ENCODE assay signal across 24 cellular contexts in genomic region chr3:132592211-132592610, GRCh38. TPM values are rescaled to one million over a fixed set of nuclear protein-coding genes. Genes with fewer than 3 reads are reported as not detected.
DNase-seq lines count a peak whose midpoint lies in the region; ATAC-seq, FAIRE-seq and TF ChIP-seq lines count a peak whose summit lies in the region.
"Had no signal": no experiment of that assay in that cellular context is flagged by ENCODE, and none has a peak within 500 bp of the region (broad histone marks: within the 10 kb centered on the region; RNA-seq: fewer than 3 reads in every experiment).

No MANE protein-coding gene starts in this region.

- peaks cover 3% of the 10 kb centered on the region for H3K9me3 Mint-ChIP-seq in CD8-positive, alpha-beta T cell
- H3K9me3 Mint-ChIP-seq: H9 had no signal

- peak overlapping the region; percentile 24; the same call in 1 of the 2 replicates for H2BK120ac ChIP-seq in IMR-90 (ENCODE audit: low read depth, low read length)

- POLR2A ChIA-PET in IMR-90 (lab: Charles Lee; ENCODE audit: unreplicated experiment): no interaction called here
- POLR2A ChIA-PET in CD8-positive, alpha-beta T cell (lab: Charles Lee): no interaction called here

- no peak for TF ChIP-seq CTCF in D721Med (IDR thresholded peaks at IDR 0.05; ENCODE audit: insufficient read depth, missing control alignments)
- TF ChIP-seq CTCF in IMR-90 (conservative IDR thresholded peaks at IDR 0.05; ENCODE audit: low read depth, low read length): no peak
- TF ChIP-seq CTCF in fibroblast of the aortic adventitia (IDR thresholded peaks at IDR 0.05; ENCODE audit: insufficient read depth, low read length): no peak
- TF ChIP-seq CTCF in CD8-positive, alpha-beta T cell (IDR thresholded peaks at IDR 0.05): no peak
- TF ChIP-seq CTCF in foreskin keratinocyte (conservative IDR thresholded peaks at IDR 0.05): no peak

- peaks cover 8% of the 10 kb centered on the region for H3K9me1 ChIP-seq in IMR-90 (ENCODE audit: insufficient read depth, low read length)

- no peaks in the 10 kb centered on the region for H3K27me3 Mint-ChIP-seq in CD8-positive, alpha-beta T cell (ENCODE audit: low read depth)
- H3K27me3 Mint-ChIP-seq: CD4-positive, alpha-beta memory T cell had no signal

- no peak overlapping the region for H3K4me3 Mint-ChIP-seq in CD8-positive, alpha-beta T cell
- H3K4me3 Mint-ChIP-seq: CD4-positive, alpha-beta memory T cell; H9 had no signal

- peak; percentile 73 for FAIRE-seq in D721Med (lab: Jason Lieb, UNC)
- FAIRE-seq: GM12878, K562 had no signal

- H3K36me3 Mint-ChIP-seq in CD8-positive, alpha-beta T cell: peaks cover 67% of the 10 kb centered on the region

- no peaks in the 10 kb centered on the region for H3K36me3 ChIP-seq in IMR-90 (ENCODE audit: control insufficient read depth, insufficient read depth, low read length)
- H3K36me3 ChIP-seq in CD8-positive, alpha-beta T cell (ENCODE audit: insufficient read depth, low read length): no peaks in the 10 kb centered on the region
- H3K36me3 ChIP-seq: SJSA1 had no signal

- intact Hi-C loops in IMR-90 (cut with micrococcal nuclease): loop anchor here (5.0 kb wide), 1 partner anchor 50 kb away; no protein-coding TSS in a partner anchor
- intact Hi-C loops in CD8-positive, alpha-beta T cell (cut with DNase I, micrococcal nuclease): no loop called here

- peak overlapping the region; percentile 63; the same call in 1 of the 3 replicates for H2BK15ac ChIP-seq in IMR-90 (ENCODE audit: low read depth, low read length)

- peak overlapping the region; percentile 27; the same call in 1 of the 2 replicates for H2BK20ac ChIP-seq in IMR-90 (ENCODE audit: low read depth, low read length)

- no peak overlapping the region for H2AK5ac ChIP-seq in IMR-90 (ENCODE audit: low read depth, low read length)

- H3K27ac ChIP-seq in IMR-90 (ENCODE audit: insufficient read depth, low read length): peak overlapping the region; percentile 70; the same call in 1 of the 2 replicates
- H3K27ac ChIP-seq in CD8-positive, alpha-beta T cell (ENCODE audit: low read depth, low read length): no peak overlapping the region
- no peak overlapping the region for H3K27ac ChIP-seq in foreskin keratinocyte
- H3K27ac ChIP-seq: BLaER1 had no signal

- peaks cover 0 to 8% of the 10 kb centered on the region in 2 experiments; a peak in 2 of 4 replicates for H3K79me1 ChIP-seq in IMR-90 (ENCODE audit: low read depth in 1 of 2, low read length in 2 of 2)

- no TSS peak for BruUV-seq in IMR-90 (replicated peaks; lab: Mats Ljungman, UMichigan)

- H3K14ac ChIP-seq in IMR-90 (replicated peaks; ENCODE audit: low read depth, low read length): no peak overlapping the region

- H4K8ac ChIP-seq in IMR-90 (ENCODE audit: low read depth in 2 of 2, low read length in 2 of 2): peak overlapping the region in 1 of 2 experiments; percentile 9; a peak in 1 of 4 replicates

- H3K56ac ChIP-seq in IMR-90 (ENCODE audit: extremely low read depth, insufficient read depth, low read length): peak overlapping the region; percentile 30; the same call in 1 of the 2 replicates

- no peak overlapping the region; the same call in 1 of the 2 replicates for H4K5ac ChIP-seq in IMR-90 (ENCODE audit: low read depth, low read length)

- CTCF ChIA-PET in IMR-90 (lab: Yijun Ruan, JAX): no interaction called here
- CTCF ChIA-PET in CD8-positive, alpha-beta T cell (lab: Charles Lee): no interaction called here

- dilution Hi-C loops in IMR-90 (cut with HindIII; ENCODE audit: low sequenced_read_pairs, unreplicated experiment): no loop called here

- H3K4me1 Mint-ChIP-seq in CD8-positive, alpha-beta T cell (ENCODE audit: low read depth): no peaks in the 10 kb centered on the region
- H3K4me1 Mint-ChIP-seq: CD4-positive, alpha-beta memory T cell had no signal

- no peak for TF ChIP-seq RAD21 in IMR-90 (IDR thresholded peaks at IDR 0.05; ENCODE audit: low read length)

- no peak overlapping the region for H3K9ac ChIP-seq in IMR-90 (ENCODE audit: low read depth, low read length)
- H3K9ac ChIP-seq: BLaER1 had no signal

- no peak overlapping the region for H2AK9ac ChIP-seq in IMR-90 (replicated peaks; ENCODE audit: low read depth, low read length, poor library complexity)

- ATAC-seq in IMR-90 (ENCODE audit: low read depth) (no peak), SK-N-SH treated with all-trans-retinoic acid at 6 μM for 48 hours (peak; percentile 50), GM19467 (IDR thresholded peaks at IDR 0.05; ENCODE audit: unreplicated experiment) (no peak), foreskin keratinocyte (no peak)
- no peak for ATAC-seq in CD8-positive, alpha-beta T cell
- ATAC-seq: GM12878, K562, Right ventricle myocardium inferior had no signal

- peak overlapping the region; percentile 100 for H2BK5ac ChIP-seq in IMR-90 (ENCODE audit: low read depth, low read length, poor library complexity, severe bottlenecking)

- H3K23ac ChIP-seq in IMR-90 (ENCODE audit: low read depth, low read length): no peak overlapping the region

- H3K9me3 ChIP-seq in IMR-90 (ENCODE audit: control insufficient read depth, insufficient read depth, low read length): no peaks in the 10 kb centered on the region
- H3K9me3 ChIP-seq in CD8-positive, alpha-beta T cell (ENCODE audit: low read length): no peaks in the 10 kb centered on the region
- H3K9me3 ChIP-seq: BLaER1, MG63, SJSA1 had no signal

- peak overlapping the region; percentile 79 for H3K18ac ChIP-seq in IMR-90 (ENCODE audit: low read depth, low read length)

- no peak for TF ChIP-seq POLR2A in IMR-90 (IDR thresholded peaks at IDR 0.05; ENCODE audit: low read depth, low read length)

- H3K4me1 ChIP-seq in IMR-90 (ENCODE audit: control insufficient read depth, insufficient read depth, low read length): peaks cover 8% of the 10 kb centered on the region
- no peaks in the 10 kb centered on the region for H3K4me1 ChIP-seq in CD8-positive, alpha-beta T cell (ENCODE audit: insufficient read depth, low read length)
- peaks cover 26% of the 10 kb centered on the region for H3K4me1 ChIP-seq in foreskin keratinocyte
- H3K4me1 ChIP-seq: BLaER1 had no signal

- in situ Hi-C loops in IMR-90 (cut with MboI; ENCODE audit: low sequenced_read_pairs): no loop called here

- H3K4ac ChIP-seq in IMR-90 (ENCODE audit: low read depth, low read length): no peak overlapping the region; the same call in 1 of the 2 replicates

- H3K27ac Mint-ChIP-seq in CD8-positive, alpha-beta T cell: no peak overlapping the region
- H3K27ac Mint-ChIP-seq: CD4-positive, alpha-beta memory T cell; H9 had no signal

- H3K27me3 ChIP-seq in IMR-90 (ENCODE audit: control insufficient read depth, insufficient read depth, low read length) (no peaks in the 10 kb centered on the region), foreskin keratinocyte (no peaks in the 10 kb centered on the region)
- no peaks in the 10 kb centered on the region for H3K27me3 ChIP-seq in CD8-positive, alpha-beta T cell (ENCODE audit: insufficient read depth, low read length)
- H3K27me3 ChIP-seq: BLaER1, MG63, SJSA1 had no signal

- H3K4me2 ChIP-seq in IMR-90 (ENCODE audit: low read depth, low read length): no peak overlapping the region
- H3K4me2 ChIP-seq: BLaER1 had no signal

- no peak overlapping the region for H2AFZ ChIP-seq in IMR-90 (replicated peaks; ENCODE audit: low read length, poor library complexity)

- H4K20me1 ChIP-seq in IMR-90 (ENCODE audit: insufficient read depth, low read length): no peaks in the 10 kb centered on the region
- H4K20me1 ChIP-seq: BLaER1 had no signal

- H4K91ac ChIP-seq in IMR-90 (ENCODE audit: insufficient read depth, low read depth, low read length): no peak overlapping the region; the same call in 1 of the 2 replicates

- DNase-seq in D721Med (ENCODE audit: insufficient read length, low spot score) (no peak), IMR-90 (no peak), fibroblast of the aortic adventitia (ENCODE audit: low read depth) (peak; percentile 72), foreskin keratinocyte (no peak)
- DNase-seq in activated T-cell treated with anti-CD3 and anti-CD28 coated beads, Interleukin-2, amount 50 U/mL, for 1 hour: no peak
- no peak for DNase-seq in CD8-positive, alpha-beta T cell
- DNase-seq: CD4-positive, alpha-beta memory T cell; DMS53; H9; MG63; NCI-H1417; NCI-H187; NCI-H510A; OCI-M1; SW 1271 had no signal

- H3K4me3 ChIP-seq in IMR-90 (ENCODE audit: insufficient read depth, low read depth, low read length): no peak overlapping the region
- no peak overlapping the region for H3K4me3 ChIP-seq in fibroblast of the aortic adventitia (ENCODE audit: low read depth, low read length)
- no peak overlapping the region for H3K4me3 ChIP-seq in CD8-positive, alpha-beta T cell (ENCODE audit: low read depth, low read length)
- H3K4me3 ChIP-seq: BLaER1, GM12878, K562, MG63, SJSA1 had no signal

TF ChIP-seq in IMR-90, 13 proteins besides CTCF, POLR2A, EP300 and RAD21 (continues in another document):
- TF ChIP-seq MAZ (IDR thresholded peaks at IDR 0.05; ENCODE audit: borderline replicate concordance, low read depth, low read length) (no peak), BHLHE40 (IDR thresholded peaks at IDR 0.05; ENCODE audit: low read depth, low read length) (no peak), CHD1 (IDR thresholded peaks at IDR 0.05; ENCODE audit: low read depth, low read length) (no peak), RCOR1 (IDR thresholded peaks at IDR 0.05; ENCODE audit: insufficient replicate concordance, low read length) (no peak), RFX5 (IDR thresholded peaks at IDR 0.05; ENCODE audit: low read depth, low read length) (no peak), MAFK (IDR thresholded peaks at IDR 0.05; ENCODE audit: low read depth, low read length) (no peak)

TF ChIP-seq in SK-N-SH treated with all-trans-retinoic acid at 6 μM for 48 hours, 23 proteins besides CTCF, POLR2A, EP300 and RAD21:
- TF ChIP-seq TOX (CRISPR knock-in tag; IDR thresholded peaks at IDR 0.05; ENCODE audit: borderline replicate concordance) (peak; percentile 76), GLIS3 (CRISPR knock-in tag; IDR thresholded peaks at IDR 0.05) (no peak), ZC3H10 (CRISPR knock-in tag; IDR thresholded peaks at IDR 0.05) (0 out of 2 replicates have a peak, but pooled peaks have one; percentile 46), ZFP30 (CRISPR knock-in tag; IDR thresholded peaks at IDR 0.05) (no peak), ISL1 (CRISPR knock-in tag; IDR thresholded peaks at IDR 0.05) (peak; percentile 69), ZNF8 (CRISPR knock-in tag; IDR thresholded peaks at IDR 0.05) (no peak)
TF ChIP-seq in SK-N-SH treated with all-trans-retinoic acid at 6 μM for 48 hours: peak in this region for 3.

RNA-seq across cellular contexts. Expression of gene ACKR4, which starts 4.9 kb away (rescaled TPM):
- 0.18 TPM in 1 of 2 replicates, not detected in the other for total RNA-seq in IMR-90 (2012; rRNA removed)
- polyA plus RNA-seq in IMR-90 (2012; rRNA removed): not detected in 2 replicates
- not detected in 2 replicates for polyA plus RNA-seq in IMR-90 (2012; cell fraction: cytosol; rRNA removed)
- polyA plus RNA-seq in IMR-90 (2012; cell fraction: nucleus; rRNA removed; ENCODE audit: low replicate concordance): 0.15 TPM in 1 of 2 replicates, not detected in the other
- 11.4 and 175 TPM in 2 replicates for total RNA-seq in fibroblast of the aortic adventitia (ENCODE audit: low replicate concordance)
- total RNA-seq in CD8-positive, alpha-beta T cell: under 1 TPM in 1 of 2 experiments, not detected in 1; 0.17 TPM
- total RNA-seq in foreskin keratinocyte: 0.21 and 0.31 TPM in 2 replicates
- 0.22 and 0.25 TPM in 2 replicates for polyA plus RNA-seq in foreskin keratinocyte
- total RNA-seq: A673, H9, K562, LHCN-M2 had no signal
